Comparison of ENCODE assay signal across 2 cellular contexts in the genomic region with DNA sequence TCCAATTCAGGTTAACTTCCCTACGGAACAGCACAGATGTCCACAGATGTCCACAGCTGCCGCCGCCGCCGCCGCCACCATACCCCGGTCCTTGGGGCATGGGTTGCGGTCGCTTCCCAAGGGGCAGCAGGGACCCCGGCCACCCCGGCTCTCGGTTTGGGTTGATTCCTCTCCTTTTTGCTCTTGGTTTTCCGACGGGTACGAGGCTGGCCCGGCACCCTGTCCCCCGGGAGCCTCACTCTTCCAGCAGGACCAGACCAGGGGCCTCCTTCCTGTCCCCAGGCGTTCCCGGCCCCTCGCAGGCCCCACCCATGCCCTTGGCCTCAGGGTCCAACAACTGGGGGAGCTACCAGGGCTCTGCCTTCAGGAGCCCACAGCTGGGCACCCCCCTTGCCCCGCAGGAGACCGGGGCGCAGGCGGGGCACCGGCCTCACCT.
TF ChIP-seq lines count a peak whose summit lies in the region.

No MANE protein-coding gene starts in this region.

TF ChIP-seq in GM23338, 12 proteins besides CTCF, POLR2A, EP300 and RAD21 (continued from another document):
- TF ChIP-seq, protein P1, sequence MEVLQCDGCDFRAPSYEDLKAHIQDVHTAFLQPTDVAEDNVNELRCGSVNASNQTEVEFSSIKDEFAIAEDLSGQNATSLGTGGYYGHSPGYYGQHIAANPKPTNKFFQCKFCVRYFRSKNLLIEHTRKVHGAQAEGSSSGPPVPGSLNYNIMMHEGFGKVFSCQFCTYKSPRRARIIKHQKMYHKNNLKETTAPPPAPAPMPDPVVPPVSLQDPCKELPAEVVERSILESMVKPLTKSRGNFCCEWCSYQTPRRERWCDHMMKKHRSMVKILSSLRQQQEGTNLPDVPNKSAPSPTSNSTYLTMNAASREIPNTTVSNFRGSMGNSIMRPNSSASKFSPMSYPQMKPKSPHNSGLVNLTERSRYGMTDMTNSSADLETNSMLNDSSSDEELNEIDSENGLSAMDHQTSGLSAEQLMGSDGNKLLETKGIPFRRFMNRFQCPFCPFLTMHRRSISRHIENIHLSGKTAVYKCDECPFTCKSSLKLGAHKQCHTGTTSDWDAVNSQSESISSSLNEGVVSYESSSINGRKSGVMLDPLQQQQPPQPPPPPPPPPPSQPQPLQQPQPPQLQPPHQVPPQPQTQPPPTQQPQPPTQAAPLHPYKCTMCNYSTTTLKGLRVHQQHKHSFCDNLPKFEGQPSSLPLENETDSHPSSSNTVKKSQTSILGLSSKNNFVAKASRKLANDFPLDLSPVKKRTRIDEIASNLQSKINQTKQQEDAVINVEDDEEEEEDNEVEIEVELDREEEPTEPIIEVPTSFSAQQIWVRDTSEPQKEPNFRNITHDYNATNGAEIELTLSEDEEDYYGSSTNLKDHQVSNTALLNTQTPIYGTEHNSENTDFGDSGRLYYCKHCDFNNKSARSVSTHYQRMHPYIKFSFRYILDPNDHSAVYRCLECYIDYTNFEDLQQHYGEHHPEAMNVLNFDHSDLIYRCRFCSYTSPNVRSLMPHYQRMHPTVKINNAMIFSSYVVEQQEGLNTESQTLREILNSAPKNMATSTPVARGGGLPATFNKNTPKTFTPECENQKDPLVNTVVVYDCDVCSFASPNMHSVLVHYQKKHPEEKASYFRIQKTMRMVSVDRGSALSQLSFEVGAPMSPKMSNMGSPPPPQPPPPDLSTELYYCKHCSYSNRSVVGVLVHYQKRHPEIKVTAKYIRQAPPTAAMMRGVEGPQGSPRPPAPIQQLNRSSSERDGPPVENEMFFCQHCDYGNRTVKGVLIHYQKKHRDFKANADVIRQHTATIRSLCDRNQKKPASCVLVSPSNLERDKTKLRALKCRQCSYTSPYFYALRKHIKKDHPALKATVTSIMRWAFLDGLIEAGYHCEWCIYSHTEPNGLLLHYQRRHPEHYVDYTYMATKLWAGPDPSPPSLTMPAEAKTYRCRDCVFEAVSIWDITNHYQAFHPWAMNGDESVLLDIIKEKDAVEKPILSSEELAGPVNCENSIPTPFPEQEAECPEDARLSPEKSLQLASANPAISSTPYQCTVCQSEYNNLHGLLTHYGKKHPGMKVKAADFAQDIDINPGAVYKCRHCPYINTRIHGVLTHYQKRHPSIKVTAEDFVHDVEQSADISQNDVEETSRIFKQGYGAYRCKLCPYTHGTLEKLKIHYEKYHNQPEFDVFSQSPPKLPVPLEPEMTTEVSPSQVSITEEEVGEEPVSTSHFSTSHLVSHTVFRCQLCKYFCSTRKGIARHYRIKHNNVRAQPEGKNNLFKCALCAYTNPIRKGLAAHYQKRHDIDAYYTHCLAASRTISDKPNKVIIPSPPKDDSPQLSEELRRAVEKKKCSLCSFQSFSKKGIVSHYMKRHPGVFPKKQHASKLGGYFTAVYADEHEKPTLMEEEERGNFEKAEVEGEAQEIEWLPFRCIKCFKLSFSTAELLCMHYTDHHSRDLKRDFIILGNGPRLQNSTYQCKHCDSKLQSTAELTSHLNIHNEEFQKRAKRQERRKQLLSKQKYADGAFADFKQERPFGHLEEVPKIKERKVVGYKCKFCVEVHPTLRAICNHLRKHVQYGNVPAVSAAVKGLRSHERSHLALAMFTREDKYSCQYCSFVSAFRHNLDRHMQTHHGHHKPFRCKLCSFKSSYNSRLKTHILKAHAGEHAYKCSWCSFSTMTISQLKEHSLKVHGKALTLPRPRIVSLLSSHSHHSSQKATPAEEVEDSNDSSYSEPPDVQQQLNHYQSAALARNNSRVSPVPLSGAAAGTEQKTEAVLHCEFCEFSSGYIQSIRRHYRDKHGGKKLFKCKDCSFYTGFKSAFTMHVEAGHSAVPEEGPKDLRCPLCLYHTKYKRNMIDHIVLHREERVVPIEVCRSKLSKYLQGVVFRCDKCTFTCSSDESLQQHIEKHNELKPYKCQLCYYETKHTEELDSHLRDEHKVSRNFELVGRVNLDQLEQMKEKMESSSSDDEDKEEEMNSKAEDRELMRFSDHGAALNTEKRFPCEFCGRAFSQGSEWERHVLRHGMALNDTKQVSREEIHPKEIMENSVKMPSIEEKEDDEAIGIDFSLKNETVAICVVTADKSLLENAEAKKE (CRISPR knock-in tag; IDR thresholded peaks at IDR 0.05), result no peak

TF ChIP-seq in HepG2, 621 proteins besides CTCF, POLR2A, EP300 and RAD21 (continued from another document):
- TF ChIP-seq, protein P2, sequence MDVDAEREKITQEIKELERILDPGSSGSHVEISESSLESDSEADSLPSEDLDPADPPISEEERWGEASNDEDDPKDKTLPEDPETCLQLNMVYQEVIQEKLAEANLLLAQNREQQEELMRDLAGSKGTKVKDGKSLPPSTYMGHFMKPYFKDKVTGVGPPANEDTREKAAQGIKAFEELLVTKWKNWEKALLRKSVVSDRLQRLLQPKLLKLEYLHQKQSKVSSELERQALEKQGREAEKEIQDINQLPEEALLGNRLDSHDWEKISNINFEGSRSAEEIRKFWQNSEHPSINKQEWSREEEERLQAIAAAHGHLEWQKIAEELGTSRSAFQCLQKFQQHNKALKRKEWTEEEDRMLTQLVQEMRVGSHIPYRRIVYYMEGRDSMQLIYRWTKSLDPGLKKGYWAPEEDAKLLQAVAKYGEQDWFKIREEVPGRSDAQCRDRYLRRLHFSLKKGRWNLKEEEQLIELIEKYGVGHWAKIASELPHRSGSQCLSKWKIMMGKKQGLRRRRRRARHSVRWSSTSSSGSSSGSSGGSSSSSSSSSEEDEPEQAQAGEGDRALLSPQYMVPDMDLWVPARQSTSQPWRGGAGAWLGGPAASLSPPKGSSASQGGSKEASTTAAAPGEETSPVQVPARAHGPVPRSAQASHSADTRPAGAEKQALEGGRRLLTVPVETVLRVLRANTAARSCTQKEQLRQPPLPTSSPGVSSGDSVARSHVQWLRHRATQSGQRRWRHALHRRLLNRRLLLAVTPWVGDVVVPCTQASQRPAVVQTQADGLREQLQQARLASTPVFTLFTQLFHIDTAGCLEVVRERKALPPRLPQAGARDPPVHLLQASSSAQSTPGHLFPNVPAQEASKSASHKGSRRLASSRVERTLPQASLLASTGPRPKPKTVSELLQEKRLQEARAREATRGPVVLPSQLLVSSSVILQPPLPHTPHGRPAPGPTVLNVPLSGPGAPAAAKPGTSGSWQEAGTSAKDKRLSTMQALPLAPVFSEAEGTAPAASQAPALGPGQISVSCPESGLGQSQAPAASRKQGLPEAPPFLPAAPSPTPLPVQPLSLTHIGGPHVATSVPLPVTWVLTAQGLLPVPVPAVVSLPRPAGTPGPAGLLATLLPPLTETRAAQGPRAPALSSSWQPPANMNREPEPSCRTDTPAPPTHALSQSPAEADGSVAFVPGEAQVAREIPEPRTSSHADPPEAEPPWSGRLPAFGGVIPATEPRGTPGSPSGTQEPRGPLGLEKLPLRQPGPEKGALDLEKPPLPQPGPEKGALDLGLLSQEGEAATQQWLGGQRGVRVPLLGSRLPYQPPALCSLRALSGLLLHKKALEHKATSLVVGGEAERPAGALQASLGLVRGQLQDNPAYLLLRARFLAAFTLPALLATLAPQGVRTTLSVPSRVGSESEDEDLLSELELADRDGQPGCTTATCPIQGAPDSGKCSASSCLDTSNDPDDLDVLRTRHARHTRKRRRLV (CRISPR knock-in tag; IDR thresholded peaks at IDR 0.05), result no peak
- TF ChIP-seq RAD51 (IDR thresholded peaks at IDR 0.05; ENCODE audit: borderline replicate concordance), result no peak
- TF ChIP-seq, protein P3, sequence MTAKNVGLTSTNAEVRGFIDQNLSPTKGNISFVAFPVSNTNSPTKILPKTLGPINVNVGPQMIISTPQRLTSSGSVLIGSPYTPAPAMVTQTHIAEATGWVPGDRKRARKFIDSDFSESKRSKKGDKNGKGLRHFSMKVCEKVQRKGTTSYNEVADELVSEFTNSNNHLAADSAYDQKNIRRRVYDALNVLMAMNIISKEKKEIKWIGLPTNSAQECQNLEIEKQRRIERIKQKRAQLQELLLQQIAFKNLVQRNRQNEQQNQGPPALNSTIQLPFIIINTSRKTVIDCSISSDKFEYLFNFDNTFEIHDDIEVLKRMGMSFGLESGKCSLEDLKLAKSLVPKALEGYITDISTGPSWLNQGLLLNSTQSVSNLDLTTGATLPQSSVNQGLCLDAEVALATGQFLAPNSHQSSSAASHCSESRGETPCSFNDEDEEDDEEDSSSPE (CRISPR knock-in tag; IDR thresholded peaks at IDR 0.05), result no peak
- TF ChIP-seq RBM22 (optimal IDR thresholded peaks at IDR 0.05; ENCODE audit: low read length), result peak; percentile 75
- TF ChIP-seq, protein P4, sequence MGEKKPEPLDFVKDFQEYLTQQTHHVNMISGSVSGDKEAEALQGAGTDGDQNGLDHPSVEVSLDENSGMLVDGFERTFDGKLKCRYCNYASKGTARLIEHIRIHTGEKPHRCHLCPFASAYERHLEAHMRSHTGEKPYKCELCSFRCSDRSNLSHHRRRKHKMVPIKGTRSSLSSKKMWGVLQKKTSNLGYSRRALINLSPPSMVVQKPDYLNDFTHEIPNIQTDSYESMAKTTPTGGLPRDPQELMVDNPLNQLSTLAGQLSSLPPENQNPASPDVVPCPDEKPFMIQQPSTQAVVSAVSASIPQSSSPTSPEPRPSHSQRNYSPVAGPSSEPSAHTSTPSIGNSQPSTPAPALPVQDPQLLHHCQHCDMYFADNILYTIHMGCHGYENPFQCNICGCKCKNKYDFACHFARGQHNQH (CRISPR knock-in tag; IDR thresholded peaks at IDR 0.05), result no peak
- peak; percentile 80 for TF ChIP-seq AGO2 (optimal IDR thresholded peaks at IDR 0.05; ENCODE audit: low read depth, low read length)
- TF ChIP-seq IKZF1 (IDR thresholded peaks at IDR 0.05), result no peak
- no peak for TF ChIP-seq ZNF101 (CRISPR knock-in tag; IDR thresholded peaks at IDR 0.05; ENCODE audit: borderline replicate concordance, low read depth)
- TF ChIP-seq, protein P5, sequence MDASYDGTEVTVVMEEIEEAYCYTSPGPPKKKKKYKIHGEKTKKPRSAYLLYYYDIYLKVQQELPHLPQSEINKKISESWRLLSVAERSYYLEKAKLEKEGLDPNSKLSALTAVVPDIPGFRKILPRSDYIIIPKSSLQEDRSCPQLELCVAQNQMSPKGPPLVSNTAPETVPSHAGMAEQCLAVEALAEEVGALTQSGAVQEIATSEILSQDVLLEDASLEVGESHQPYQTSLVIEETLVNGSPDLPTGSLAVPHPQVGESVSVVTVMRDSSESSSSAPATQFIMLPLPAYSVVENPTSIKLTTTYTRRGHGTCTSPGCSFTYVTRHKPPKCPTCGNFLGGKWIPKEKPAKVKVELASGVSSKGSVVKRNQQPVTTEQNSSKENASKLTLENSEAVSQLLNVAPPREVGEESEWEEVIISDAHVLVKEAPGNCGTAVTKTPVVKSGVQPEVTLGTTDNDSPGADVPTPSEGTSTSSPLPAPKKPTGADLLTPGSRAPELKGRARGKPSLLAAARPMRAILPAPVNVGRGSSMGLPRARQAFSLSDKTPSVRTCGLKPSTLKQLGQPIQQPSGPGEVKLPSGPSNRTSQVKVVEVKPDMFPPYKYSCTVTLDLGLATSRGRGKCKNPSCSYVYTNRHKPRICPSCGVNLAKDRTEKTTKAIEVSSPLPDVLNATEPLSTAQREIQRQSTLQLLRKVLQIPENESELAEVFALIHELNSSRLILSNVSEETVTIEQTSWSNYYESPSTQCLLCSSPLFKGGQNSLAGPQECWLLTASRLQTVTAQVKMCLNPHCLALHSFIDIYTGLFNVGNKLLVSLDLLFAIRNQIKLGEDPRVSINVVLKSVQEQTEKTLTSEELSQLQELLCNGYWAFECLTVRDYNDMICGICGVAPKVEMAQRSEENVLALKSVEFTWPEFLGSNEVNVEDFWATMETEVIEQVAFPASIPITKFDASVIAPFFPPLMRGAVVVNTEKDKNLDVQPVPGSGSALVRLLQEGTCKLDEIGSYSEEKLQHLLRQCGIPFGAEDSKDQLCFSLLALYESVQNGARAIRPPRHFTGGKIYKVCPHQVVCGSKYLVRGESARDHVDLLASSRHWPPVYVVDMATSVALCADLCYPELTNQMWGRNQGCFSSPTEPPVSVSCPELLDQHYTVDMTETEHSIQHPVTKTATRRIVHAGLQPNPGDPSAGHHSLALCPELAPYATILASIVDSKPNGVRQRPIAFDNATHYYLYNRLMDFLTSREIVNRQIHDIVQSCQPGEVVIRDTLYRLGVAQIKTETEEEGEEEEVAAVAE (CRISPR knock-in tag; IDR thresholded peaks at IDR 0.05; ENCODE audit: borderline replicate concordance), result no peak
